In the genomic region with DNA sequence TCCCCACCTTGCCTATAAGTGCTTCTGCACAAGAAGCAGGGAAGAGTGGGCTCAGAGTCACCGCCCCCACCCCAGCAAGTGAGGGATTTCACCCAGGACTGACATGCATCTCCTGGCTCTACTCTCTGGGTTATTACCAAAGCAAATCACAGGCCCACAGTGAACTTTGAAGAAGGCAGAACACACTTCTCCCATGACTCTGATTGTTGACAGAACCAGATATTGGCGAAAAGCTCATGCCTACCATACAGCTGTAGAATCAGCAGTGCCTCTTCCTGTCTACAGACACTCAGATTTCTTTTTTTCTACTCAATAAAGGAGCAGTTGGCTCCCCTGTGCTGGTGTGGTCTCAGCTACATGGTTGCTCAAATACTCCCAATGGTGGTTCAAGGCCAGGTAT, we compare ENCODE assay signal across 1 cellular context.
TF ChIP-seq lines count a peak whose summit lies in the region.

No MANE protein-coding gene starts in this region.

TF ChIP-seq in H1, 55 proteins besides CTCF, POLR2A, EP300 and RAD21:
- TF ChIP-seq SAP30 (IDR thresholded peaks at IDR 0.05; ENCODE audit: insufficient read depth, insufficient replicate concordance, low read length) (no peak), ZNF274 (IDR thresholded peaks at IDR 0.05; ENCODE audit: borderline replicate concordance, extremely low read depth, low read length) (no peak), POU5F1 (IDR thresholded peaks at IDR 0.05; ENCODE audit: low read depth, low read length) (no peak), SP1 (IDR thresholded peaks at IDR 0.05; ENCODE audit: low read depth, low read length) (no peak)
